14 cellular contexts compared by ENCODE assay signal in genomic region chr6:112429226-112429625, GRCh38.
DNase-seq lines count a peak whose midpoint lies in the region; FAIRE-seq and TF ChIP-seq lines count a peak whose summit lies in the region.
"Had no signal": no experiment of that assay in that cellular context is flagged by ENCODE, and none has a peak within 500 bp of the region (broad histone marks: within the 10 kb centered on the region; RNA-seq: fewer than 3 reads in every experiment).

No MANE protein-coding gene starts in this region.

- in situ Hi-C loops in astrocyte of the spinal cord (cut with HindIII; ENCODE audit: low sequenced_read_pairs) = no loop called here

- H3K4me3 ChIP-seq in AG09309 (ENCODE audit: control insufficient read depth, low read depth, low read length) (no peak overlapping the region), HFF-Myc (replicated peaks; ENCODE audit: low read depth, low read length) (no peak overlapping the region), astrocyte of the spinal cord (ENCODE audit: low read depth, low read length) (no peak overlapping the region)
- H3K4me3 ChIP-seq: SJCRH30 had no signal

- DNase-seq in AG09309 (ENCODE audit: low read depth) (no peak), HFF-Myc (ENCODE audit: extremely low read depth, low read depth) (no peak), astrocyte of the spinal cord (ENCODE audit: low read depth, low spot score) (peak; percentile 25), iris pigment epithelial cell (ENCODE audit: low read depth) (peak; percentile 19), GM19239 (ENCODE audit: insufficient read length, low spot score) (no peak), nucleus accumbens (lab: John Stamatoyannopoulos, UW) (no peak)
- no peak for DNase-seq in activated CD4-positive, CD25-positive, alpha-beta regulatory T cell (lab: John Stamatoyannopoulos, UW)
- no peak for DNase-seq in activated CD8-positive, alpha-beta memory T cell treated with anti-CD3 and anti-CD28 coated beads for 24 hours
- DNase-seq: activated CD4-positive, alpha-beta T cell treated with anti-CD3 and anti-CD28 coated beads for 4 hours; activated gamma-delta T cell treated with Interleukin-2 at 50 U/mL for 16 hours; CD4-positive, CD25-positive, alpha-beta regulatory T cell; hippocampal formation; NCI-H446 treated with DMSO at 0.1 percent for 48 hours; SJCRH30 had no signal

- FAIRE-seq in GM19239 (lab: Jason Lieb, UNC) = no peak

- TF ChIP-seq CTCF in AG09309 (IDR thresholded peaks at IDR 0.05; ENCODE audit: control insufficient read depth, insufficient read depth, low read depth, low read length, missing control alignments) = peak; percentile 27
- TF ChIP-seq CTCF in HFF-Myc (IDR thresholded peaks at IDR 0.05; ENCODE audit: low read depth, low read length, missing control alignments) = peak; percentile 12
- peak; percentile 31 for TF ChIP-seq CTCF in astrocyte of the spinal cord (IDR thresholded peaks at IDR 0.05; ENCODE audit: low read depth, low read length)

Comparison
In these comparisons a context has a peak if more than half of its experiments do, and no peak if none do; other contexts are left out.
1. DNase-seq: peak in astrocyte of the spinal cord (single experiment) and iris pigment epithelial cell (single experiment); none in AG09309 (single experiment), HFF-Myc (single experiment), GM19239 (single experiment), activated CD4-positive, CD25-positive, alpha-beta regulatory T cell (0 of 4), activated CD8-positive, alpha-beta memory T cell treated with anti-CD3 and anti-CD28 coated beads for 24 hours (single experiment) and nucleus accumbens (0 of 56).
2. Peak in every context shown above with its lines, with median percentiles within 50 percentile points of each other: CTCF ChIP-seq.